Comparison of ENCODE assay signal across 1 cellular context in the genomic region with DNA sequence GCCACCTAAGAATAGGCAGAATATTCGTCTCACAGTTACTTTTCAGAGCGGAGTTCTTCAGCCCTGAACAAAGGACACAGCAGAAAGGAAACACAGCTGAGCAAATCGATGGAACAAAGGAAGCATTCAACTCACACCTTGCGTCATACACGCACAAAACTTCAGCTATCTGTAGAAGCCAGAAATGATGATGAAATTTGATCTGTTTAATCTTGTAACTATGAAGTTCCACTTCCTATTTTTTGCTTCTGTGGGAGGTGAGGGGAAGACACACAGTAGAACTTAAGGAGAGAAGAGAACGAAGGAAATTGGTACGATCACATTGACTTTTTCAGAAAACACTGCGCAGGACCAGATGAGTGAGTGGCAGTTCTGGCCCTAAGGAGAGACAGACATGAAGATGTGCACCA.
TF ChIP-seq lines count a peak whose summit lies in the region.

No MANE protein-coding gene starts in this region.

TF ChIP-seq in HepG2, 621 proteins besides CTCF, POLR2A, EP300 and RAD21 (continued from another document and continues in another):
- TF ChIP-seq, protein P1, sequence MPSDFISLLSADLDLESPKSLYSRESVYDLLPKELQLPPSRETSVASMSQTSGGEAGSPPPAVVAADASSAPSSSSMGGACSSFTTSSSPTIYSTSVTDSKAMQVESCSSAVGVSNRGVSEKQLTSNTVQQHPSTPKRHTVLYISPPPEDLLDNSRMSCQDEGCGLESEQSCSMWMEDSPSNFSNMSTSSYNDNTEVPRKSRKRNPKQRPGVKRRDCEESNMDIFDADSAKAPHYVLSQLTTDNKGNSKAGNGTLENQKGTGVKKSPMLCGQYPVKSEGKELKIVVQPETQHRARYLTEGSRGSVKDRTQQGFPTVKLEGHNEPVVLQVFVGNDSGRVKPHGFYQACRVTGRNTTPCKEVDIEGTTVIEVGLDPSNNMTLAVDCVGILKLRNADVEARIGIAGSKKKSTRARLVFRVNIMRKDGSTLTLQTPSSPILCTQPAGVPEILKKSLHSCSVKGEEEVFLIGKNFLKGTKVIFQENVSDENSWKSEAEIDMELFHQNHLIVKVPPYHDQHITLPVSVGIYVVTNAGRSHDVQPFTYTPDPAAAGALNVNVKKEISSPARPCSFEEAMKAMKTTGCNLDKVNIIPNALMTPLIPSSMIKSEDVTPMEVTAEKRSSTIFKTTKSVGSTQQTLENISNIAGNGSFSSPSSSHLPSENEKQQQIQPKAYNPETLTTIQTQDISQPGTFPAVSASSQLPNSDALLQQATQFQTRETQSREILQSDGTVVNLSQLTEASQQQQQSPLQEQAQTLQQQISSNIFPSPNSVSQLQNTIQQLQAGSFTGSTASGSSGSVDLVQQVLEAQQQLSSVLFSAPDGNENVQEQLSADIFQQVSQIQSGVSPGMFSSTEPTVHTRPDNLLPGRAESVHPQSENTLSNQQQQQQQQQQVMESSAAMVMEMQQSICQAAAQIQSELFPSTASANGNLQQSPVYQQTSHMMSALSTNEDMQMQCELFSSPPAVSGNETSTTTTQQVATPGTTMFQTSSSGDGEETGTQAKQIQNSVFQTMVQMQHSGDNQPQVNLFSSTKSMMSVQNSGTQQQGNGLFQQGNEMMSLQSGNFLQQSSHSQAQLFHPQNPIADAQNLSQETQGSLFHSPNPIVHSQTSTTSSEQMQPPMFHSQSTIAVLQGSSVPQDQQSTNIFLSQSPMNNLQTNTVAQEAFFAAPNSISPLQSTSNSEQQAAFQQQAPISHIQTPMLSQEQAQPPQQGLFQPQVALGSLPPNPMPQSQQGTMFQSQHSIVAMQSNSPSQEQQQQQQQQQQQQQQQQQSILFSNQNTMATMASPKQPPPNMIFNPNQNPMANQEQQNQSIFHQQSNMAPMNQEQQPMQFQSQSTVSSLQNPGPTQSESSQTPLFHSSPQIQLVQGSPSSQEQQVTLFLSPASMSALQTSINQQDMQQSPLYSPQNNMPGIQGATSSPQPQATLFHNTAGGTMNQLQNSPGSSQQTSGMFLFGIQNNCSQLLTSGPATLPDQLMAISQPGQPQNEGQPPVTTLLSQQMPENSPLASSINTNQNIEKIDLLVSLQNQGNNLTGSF (CRISPR knock-in tag; IDR thresholded peaks at IDR 0.05), result no peak
- TF ChIP-seq HOXA9 (CRISPR knock-in tag; IDR thresholded peaks at IDR 0.05; ENCODE audit: borderline replicate concordance), result no peak
- TF ChIP-seq TSC22D2 (CRISPR knock-in tag; IDR thresholded peaks at IDR 0.05; ENCODE audit: borderline replicate concordance), result no peak
- TF ChIP-seq, protein P2, sequence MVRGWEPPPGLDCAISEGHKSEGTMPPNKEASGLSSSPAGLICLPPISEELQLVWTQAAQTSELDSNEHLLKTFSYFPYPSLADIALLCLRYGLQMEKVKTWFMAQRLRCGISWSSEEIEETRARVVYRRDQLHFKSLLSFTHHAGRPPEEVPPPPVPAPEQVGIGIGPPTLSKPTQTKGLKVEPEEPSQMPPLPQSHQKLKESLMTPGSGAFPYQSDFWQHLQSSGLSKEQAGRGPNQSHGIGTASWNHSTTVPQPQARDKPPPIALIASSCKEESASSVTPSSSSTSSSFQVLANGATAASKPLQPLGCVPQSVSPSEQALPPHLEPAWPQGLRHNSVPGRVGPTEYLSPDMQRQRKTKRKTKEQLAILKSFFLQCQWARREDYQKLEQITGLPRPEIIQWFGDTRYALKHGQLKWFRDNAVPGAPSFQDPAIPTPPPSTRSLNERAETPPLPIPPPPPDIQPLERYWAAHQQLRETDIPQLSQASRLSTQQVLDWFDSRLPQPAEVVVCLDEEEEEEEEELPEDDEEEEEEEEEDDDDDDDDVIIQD (CRISPR knock-in tag; IDR thresholded peaks at IDR 0.05; ENCODE audit: low read depth), result 0 out of 2 replicates have a peak, but pooled peaks have one; percentile 46
- peak; percentile 77; the same call in 1 of the 2 replicates for TF ChIP-seq ZSCAN21 (CRISPR knock-in tag; IDR thresholded peaks at IDR 0.05; ENCODE audit: borderline replicate concordance)
- TF ChIP-seq, protein P3, sequence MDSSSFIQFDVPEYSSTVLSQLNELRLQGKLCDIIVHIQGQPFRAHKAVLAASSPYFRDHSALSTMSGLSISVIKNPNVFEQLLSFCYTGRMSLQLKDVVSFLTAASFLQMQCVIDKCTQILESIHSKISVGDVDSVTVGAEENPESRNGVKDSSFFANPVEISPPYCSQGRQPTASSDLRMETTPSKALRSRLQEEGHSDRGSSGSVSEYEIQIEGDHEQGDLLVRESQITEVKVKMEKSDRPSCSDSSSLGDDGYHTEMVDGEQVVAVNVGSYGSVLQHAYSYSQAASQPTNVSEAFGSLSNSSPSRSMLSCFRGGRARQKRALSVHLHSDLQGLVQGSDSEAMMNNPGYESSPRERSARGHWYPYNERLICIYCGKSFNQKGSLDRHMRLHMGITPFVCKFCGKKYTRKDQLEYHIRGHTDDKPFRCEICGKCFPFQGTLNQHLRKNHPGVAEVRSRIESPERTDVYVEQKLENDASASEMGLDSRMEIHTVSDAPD (CRISPR knock-in tag; IDR thresholded peaks at IDR 0.05), result no peak; the same call in 1 of the 2 replicates
- TF ChIP-seq JUNB (CRISPR knock-in tag; IDR thresholded peaks at IDR 0.05; ENCODE audit: borderline replicate concordance), result no peak
- TF ChIP-seq, protein P4, sequence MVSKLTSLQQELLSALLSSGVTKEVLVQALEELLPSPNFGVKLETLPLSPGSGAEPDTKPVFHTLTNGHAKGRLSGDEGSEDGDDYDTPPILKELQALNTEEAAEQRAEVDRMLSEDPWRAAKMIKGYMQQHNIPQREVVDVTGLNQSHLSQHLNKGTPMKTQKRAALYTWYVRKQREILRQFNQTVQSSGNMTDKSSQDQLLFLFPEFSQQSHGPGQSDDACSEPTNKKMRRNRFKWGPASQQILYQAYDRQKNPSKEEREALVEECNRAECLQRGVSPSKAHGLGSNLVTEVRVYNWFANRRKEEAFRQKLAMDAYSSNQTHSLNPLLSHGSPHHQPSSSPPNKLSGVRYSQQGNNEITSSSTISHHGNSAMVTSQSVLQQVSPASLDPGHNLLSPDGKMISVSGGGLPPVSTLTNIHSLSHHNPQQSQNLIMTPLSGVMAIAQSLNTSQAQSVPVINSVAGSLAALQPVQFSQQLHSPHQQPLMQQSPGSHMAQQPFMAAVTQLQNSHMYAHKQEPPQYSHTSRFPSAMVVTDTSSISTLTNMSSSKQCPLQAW (CRISPR knock-in tag; IDR thresholded peaks at IDR 0.05), result no peak; the same call in 1 of the 2 replicates
- TF ChIP-seq, protein P5, sequence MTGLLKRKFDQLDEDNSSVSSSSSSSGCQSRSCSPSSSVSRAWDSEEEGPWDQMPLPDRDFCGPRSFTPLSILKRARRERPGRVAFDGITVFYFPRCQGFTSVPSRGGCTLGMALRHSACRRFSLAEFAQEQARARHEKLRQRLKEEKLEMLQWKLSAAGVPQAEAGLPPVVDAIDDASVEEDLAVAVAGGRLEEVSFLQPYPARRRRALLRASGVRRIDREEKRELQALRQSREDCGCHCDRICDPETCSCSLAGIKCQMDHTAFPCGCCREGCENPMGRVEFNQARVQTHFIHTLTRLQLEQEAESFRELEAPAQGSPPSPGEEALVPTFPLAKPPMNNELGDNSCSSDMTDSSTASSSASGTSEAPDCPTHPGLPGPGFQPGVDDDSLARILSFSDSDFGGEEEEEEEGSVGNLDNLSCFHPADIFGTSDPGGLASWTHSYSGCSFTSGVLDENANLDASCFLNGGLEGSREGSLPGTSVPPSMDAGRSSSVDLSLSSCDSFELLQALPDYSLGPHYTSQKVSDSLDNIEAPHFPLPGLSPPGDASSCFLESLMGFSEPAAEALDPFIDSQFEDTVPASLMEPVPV (CRISPR knock-in tag; IDR thresholded peaks at IDR 0.05), result no peak
- TF ChIP-seq IKZF4 (CRISPR knock-in tag; IDR thresholded peaks at IDR 0.05; ENCODE audit: borderline replicate concordance, low read depth, not compliant biosample characterization), result no peak
- TF ChIP-seq, protein P6, sequence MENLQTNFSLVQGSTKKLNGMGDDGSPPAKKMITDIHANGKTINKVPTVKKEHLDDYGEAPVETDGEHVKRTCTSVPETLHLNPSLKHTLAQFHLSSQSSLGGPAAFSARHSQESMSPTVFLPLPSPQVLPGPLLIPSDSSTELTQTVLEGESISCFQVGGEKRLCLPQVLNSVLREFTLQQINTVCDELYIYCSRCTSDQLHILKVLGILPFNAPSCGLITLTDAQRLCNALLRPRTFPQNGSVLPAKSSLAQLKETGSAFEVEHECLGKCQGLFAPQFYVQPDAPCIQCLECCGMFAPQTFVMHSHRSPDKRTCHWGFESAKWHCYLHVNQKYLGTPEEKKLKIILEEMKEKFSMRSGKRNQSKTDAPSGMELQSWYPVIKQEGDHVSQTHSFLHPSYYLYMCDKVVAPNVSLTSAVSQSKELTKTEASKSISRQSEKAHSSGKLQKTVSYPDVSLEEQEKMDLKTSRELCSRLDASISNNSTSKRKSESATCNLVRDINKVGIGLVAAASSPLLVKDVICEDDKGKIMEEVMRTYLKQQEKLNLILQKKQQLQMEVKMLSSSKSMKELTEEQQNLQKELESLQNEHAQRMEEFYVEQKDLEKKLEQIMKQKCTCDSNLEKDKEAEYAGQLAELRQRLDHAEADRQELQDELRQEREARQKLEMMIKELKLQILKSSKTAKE (CRISPR knock-in tag; IDR thresholded peaks at IDR 0.05; ENCODE audit: borderline replicate concordance), result peak; percentile 30; the same call in 1 of the 2 replicates
- no peak for TF ChIP-seq KLF6 (CRISPR knock-in tag; IDR thresholded peaks at IDR 0.05)
- TF ChIP-seq SPEN (CRISPR knock-in tag; IDR thresholded peaks at IDR 0.05; ENCODE audit: low read depth), result no peak
- TF ChIP-seq SKI (IDR thresholded peaks at IDR 0.05; ENCODE audit: partially characterized antibody), result no peak
- TF ChIP-seq, protein P7, sequence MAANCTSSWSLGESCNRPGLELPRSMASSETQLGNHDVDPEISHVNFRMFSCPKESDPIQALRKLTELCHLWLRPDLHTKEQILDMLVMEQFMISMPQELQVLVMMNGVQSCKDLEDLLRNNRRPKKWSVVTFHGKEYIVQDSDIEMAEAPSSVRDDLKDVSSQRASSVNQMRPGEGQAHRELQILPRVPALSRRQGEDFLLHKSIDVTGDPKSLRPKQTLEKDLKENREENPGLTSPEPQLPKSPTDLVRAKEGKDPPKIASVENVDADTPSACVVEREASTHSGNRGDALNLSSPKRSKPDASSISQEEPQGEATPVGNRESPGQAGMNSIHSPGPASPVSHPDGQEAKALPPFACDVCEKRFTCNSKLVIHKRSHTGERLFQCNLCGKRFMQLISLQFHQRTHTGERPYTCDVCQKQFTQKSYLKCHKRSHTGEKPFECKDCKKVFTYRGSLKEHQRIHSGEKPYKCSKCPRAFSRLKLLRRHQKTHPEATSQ (CRISPR knock-in tag; IDR thresholded peaks at IDR 0.05; ENCODE audit: borderline replicate concordance), result peak; percentile 75; the same call in 1 of the 2 replicates
- TF ChIP-seq, protein P8, sequence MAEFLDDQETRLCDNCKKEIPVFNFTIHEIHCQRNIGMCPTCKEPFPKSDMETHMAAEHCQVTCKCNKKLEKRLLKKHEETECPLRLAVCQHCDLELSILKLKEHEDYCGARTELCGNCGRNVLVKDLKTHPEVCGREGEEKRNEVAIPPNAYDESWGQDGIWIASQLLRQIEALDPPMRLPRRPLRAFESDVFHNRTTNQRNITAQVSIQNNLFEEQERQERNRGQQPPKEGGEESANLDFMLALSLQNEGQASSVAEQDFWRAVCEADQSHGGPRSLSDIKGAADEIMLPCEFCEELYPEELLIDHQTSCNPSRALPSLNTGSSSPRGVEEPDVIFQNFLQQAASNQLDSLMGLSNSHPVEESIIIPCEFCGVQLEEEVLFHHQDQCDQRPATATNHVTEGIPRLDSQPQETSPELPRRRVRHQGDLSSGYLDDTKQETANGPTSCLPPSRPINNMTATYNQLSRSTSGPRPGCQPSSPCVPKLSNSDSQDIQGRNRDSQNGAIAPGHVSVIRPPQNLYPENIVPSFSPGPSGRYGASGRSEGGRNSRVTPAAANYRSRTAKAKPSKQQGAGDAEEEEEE (CRISPR knock-in tag; IDR thresholded peaks at IDR 0.05; ENCODE audit: borderline replicate concordance), result no peak
- TF ChIP-seq ESRRA (CRISPR knock-in tag; IDR thresholded peaks at IDR 0.05; ENCODE audit: low read depth), result peak; percentile 17; the same call in 1 of the 2 replicates
- TF ChIP-seq, protein P9, sequence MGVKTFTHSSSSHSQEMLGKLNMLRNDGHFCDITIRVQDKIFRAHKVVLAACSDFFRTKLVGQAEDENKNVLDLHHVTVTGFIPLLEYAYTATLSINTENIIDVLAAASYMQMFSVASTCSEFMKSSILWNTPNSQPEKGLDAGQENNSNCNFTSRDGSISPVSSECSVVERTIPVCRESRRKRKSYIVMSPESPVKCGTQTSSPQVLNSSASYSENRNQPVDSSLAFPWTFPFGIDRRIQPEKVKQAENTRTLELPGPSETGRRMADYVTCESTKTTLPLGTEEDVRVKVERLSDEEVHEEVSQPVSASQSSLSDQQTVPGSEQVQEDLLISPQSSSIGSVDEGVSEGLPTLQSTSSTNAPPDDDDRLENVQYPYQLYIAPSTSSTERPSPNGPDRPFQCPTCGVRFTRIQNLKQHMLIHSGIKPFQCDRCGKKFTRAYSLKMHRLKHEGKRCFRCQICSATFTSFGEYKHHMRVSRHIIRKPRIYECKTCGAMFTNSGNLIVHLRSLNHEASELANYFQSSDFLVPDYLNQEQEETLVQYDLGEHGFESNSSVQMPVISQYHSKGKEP (CRISPR knock-in tag; IDR thresholded peaks at IDR 0.05), result no peak
- no peak for TF ChIP-seq ZC3H4 (CRISPR knock-in tag; IDR thresholded peaks at IDR 0.05; ENCODE audit: borderline replicate concordance)
- TF ChIP-seq GATAD2A (CRISPR knock-in tag; IDR thresholded peaks at IDR 0.05), result peak; percentile 99
- TF ChIP-seq, protein P10, sequence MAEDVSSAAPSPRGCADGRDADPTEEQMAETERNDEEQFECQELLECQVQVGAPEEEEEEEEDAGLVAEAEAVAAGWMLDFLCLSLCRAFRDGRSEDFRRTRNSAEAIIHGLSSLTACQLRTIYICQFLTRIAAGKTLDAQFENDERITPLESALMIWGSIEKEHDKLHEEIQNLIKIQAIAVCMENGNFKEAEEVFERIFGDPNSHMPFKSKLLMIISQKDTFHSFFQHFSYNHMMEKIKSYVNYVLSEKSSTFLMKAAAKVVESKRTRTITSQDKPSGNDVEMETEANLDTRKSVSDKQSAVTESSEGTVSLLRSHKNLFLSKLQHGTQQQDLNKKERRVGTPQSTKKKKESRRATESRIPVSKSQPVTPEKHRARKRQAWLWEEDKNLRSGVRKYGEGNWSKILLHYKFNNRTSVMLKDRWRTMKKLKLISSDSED (CRISPR knock-in tag; IDR thresholded peaks at IDR 0.05), result no peak
- no peak for TF ChIP-seq SYNCRIP (IDR thresholded peaks at IDR 0.05; ENCODE audit: insufficient read depth, low read depth, low read length)
- TF ChIP-seq, protein P11, sequence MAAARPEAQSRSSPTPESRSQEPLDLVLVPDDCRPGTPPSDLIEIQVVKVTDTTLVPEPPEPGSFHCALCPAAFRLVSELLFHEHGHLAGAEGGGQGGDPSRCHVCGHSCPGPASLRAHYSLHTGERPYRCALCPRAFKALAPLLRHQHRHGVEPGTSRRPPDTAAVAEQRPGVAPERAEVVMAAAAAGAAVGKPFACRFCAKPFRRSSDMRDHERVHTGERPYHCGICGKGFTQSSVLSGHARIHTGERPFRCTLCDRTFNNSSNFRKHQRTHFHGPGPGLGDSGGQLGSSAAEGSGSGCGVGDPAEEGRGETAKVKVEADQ (CRISPR knock-in tag; IDR thresholded peaks at IDR 0.05; ENCODE audit: borderline replicate concordance), result no peak
- peak; percentile 76 for TF ChIP-seq KDM6A (CRISPR knock-in tag; IDR thresholded peaks at IDR 0.05; ENCODE audit: low read depth)
- TF ChIP-seq PAX8 (CRISPR knock-in tag; IDR thresholded peaks at IDR 0.05; ENCODE audit: borderline replicate concordance), result no peak
- TF ChIP-seq NFE2L1 (CRISPR knock-in tag; IDR thresholded peaks at IDR 0.05; ENCODE audit: borderline replicate concordance), result no peak
- no peak for TF ChIP-seq ZNF572 (CRISPR knock-in tag; IDR thresholded peaks at IDR 0.05)
- no peak for TF ChIP-seq ZNF432 (CRISPR knock-in tag; IDR thresholded peaks at IDR 0.05; ENCODE audit: borderline replicate concordance)
- TF ChIP-seq SP140L (CRISPR knock-in tag; IDR thresholded peaks at IDR 0.05; ENCODE audit: borderline replicate concordance), result no peak
- no peak; the same call in 1 of the 2 replicates for TF ChIP-seq ZNF619 (CRISPR knock-in tag; IDR thresholded peaks at IDR 0.05)
- TF ChIP-seq KMT2A (CRISPR knock-in tag; IDR thresholded peaks at IDR 0.05), result peak; percentile 65; the same call in 1 of the 2 replicates
- no peak for TF ChIP-seq PAF1 (CRISPR knock-in tag; IDR thresholded peaks at IDR 0.05)
